8 cellular contexts compared by ENCODE assay signal in genomic region chr10:118753331-118753730, GRCh38.
DNase-seq lines count a peak whose midpoint lies in the region; ATAC-seq and TF ChIP-seq lines count a peak whose summit lies in the region.

No MANE protein-coding gene starts in this region.

- no peak for ATAC-seq in GM21390 (IDR thresholded peaks at IDR 0.05; ENCODE audit: unreplicated experiment)

- H3K79me2 ChIP-seq in KMS-11 (ENCODE audit: insufficient read depth, low read depth): peaks cover 63% of the 10 kb centered on the region

- TF ChIP-seq CTCF in AG10803 (conservative IDR thresholded peaks at IDR 0.05; ENCODE audit: low read length): no peak
- TF ChIP-seq CTCF in KMS-11 (conservative IDR thresholded peaks at IDR 0.05; ENCODE audit: low read depth, low read length): no peak
- no peak for TF ChIP-seq CTCF in choroid plexus epithelial cell (conservative IDR thresholded peaks at IDR 0.05; ENCODE audit: low read depth, low read length)

- peak; percentile 34 for DNase-seq in AG10803 (ENCODE audit: low read depth)
- peak; percentile 47 for DNase-seq in choroid plexus epithelial cell (ENCODE audit: low read depth)
- DNase-seq in NCI-H1694 treated with DMSO at 0.1 percent for 48 hours (lab: John Stamatoyannopoulos, UW): no peak
- DNase-seq in GF-D8 (lab: John Stamatoyannopoulos, UW): no peak
- no peak for DNase-seq in NCI-H2196 (lab: John Stamatoyannopoulos, UW; ENCODE audit: unreplicated experiment)

- no peak overlapping the region for H3K9ac ChIP-seq in KMS-11

- H3K27ac ChIP-seq in KMS-11 (no peak overlapping the region), muscle layer of duodenum (ENCODE audit: low read length) (no peak overlapping the region)

- H3K4me3 ChIP-seq in AG10803 (ENCODE audit: low read length) (peak overlapping the region; percentile 92), KMS-11 (IDR thresholded peaks at IDR 0.05; ENCODE audit: insufficient read depth, low read depth, low read length) (peak overlapping the region; percentile 53), choroid plexus epithelial cell (ENCODE audit: low read depth, low read length) (peak overlapping the region; percentile 99), muscle layer of duodenum (ENCODE audit: low read depth in 1 of 2, low read length in 2 of 2) (peak overlapping the region; percentile 63 to 93)

- H3K36me3 ChIP-seq in KMS-11 (ENCODE audit: insufficient read depth) (no peaks in the 10 kb centered on the region), muscle layer of duodenum (ENCODE audit: control insufficient read depth in 1 of 2, insufficient read depth in 2 of 2, low read length in 2 of 2) (no peaks in the 10 kb centered on the region)

- no peak overlapping the region for H2AFZ ChIP-seq in KMS-11 (ENCODE audit: low read depth)

- peaks cover 26% of the 10 kb centered on the region for H3K4me1 ChIP-seq in KMS-11 (ENCODE audit: low read depth, poor library complexity, severe bottlenecking)
- H3K4me1 ChIP-seq in muscle layer of duodenum (ENCODE audit: control insufficient read depth in 1 of 2, insufficient read depth in 2 of 2, low read length in 2 of 2): peaks cover 0 to 16% of the 10 kb centered on the region in 2 donors

- no peaks in the 10 kb centered on the region for H4K20me1 ChIP-seq in KMS-11 (ENCODE audit: insufficient read depth)

- no peaks in the 10 kb centered on the region for H3K9me3 ChIP-seq in muscle layer of duodenum (ENCODE audit: control insufficient read depth in 1 of 2, low read length in 2 of 2)

- peak overlapping the region; percentile 96 for H3K4me2 ChIP-seq in KMS-11

- no peaks in the 10 kb centered on the region for H3K27me3 ChIP-seq in KMS-11 (ENCODE audit: insufficient read depth, low read depth)
- H3K27me3 ChIP-seq in muscle layer of duodenum (ENCODE audit: low read depth, low read length): no peaks in the 10 kb centered on the region

Comparison
In these comparisons a context has a peak if more than half of its experiments do, and no peak if none do; other contexts are left out.
1. DNase-seq: peak in AG10803 (single experiment) and choroid plexus epithelial cell (single experiment); none in NCI-H1694 treated with DMSO at 0.1 percent for 48 hours (single experiment), GF-D8 (single experiment) and NCI-H2196 (single experiment).
2. Peak in every context shown above with its lines, with median percentiles within 50 percentile points of each other: H3K4me3 ChIP-seq.